ENCODE assay signal across 8 cellular contexts in genomic region chr13:108895220-108895704, GRCh38.
DNase-seq lines count a peak whose midpoint lies in the region; ATAC-seq and TF ChIP-seq lines count a peak whose summit lies in the region.

No MANE protein-coding gene starts in this region.

- ATAC-seq in GM19397 (IDR thresholded peaks at IDR 0.05; ENCODE audit: unreplicated experiment) = no peak
- ATAC-seq in Right ventricle myocardium superior (ENCODE audit: poor library complexity) = no peak

- H3K27ac ChIP-seq in SK-N-MC = peak overlapping the region; percentile 33; the same call in 1 of the 2 replicates
- no peak overlapping the region for H3K27ac ChIP-seq in tibial artery

- H3K27me3 ChIP-seq in tibial artery = peaks cover 0 to 4% of the 10 kb centered on the region in 2 donors

- H3K4me1 ChIP-seq in tibial artery = no peaks in the 10 kb centered on the region

- DNase-seq in NCI-H2196 (lab: John Stamatoyannopoulos, UW; ENCODE audit: unreplicated experiment) (peak; percentile 14), NCI-H2196 treated with DMSO at 0.1 percent for 48 hours (lab: John Stamatoyannopoulos, UW; ENCODE audit: unreplicated experiment) (no peak), Kasumi-1 (lab: John Stamatoyannopoulos, UW) (peak; percentile 38 to 64), SK-N-MC (ENCODE audit: low read depth, low spot score) (no peak), fibroblast of the conjunctiva (ENCODE audit: low read depth) (peak; percentile 22), tibial artery (no peak), Right ventricle myocardium superior (no peak)

- intact Hi-C loops in tibial artery (cut with DNase I; ENCODE audit: low total_unique reads) = no loop called here
- intact Hi-C loops in Right ventricle myocardium superior (cut with DNase I) = loop anchor here (5.0 kb wide), 3 partner anchors 288 to 573 kb away; no protein-coding TSS in a partner anchor

- peak overlapping the region; percentile 22 for H3K9ac ChIP-seq in SK-N-MC (ENCODE audit: insufficient read length)

- H3K4me3 ChIP-seq in SK-N-MC (peak overlapping the region; percentile 31; the same call in 1 of the 2 replicates), tibial artery (no peak overlapping the region)

- H3K36me3 ChIP-seq in SK-N-MC (ENCODE audit: insufficient read depth, low read length) (no peaks in the 10 kb centered on the region), tibial artery (no peaks in the 10 kb centered on the region)

- no peaks in the 10 kb centered on the region for H3K9me3 ChIP-seq in SK-N-MC (ENCODE audit: low read depth, low read length)
- H3K9me3 ChIP-seq in tibial artery = no peaks in the 10 kb centered on the region

- TF ChIP-seq CTCF in tibial artery (IDR thresholded peaks at IDR 0.05) = peak; percentile 34 to 42

Comparison
In these comparisons a context has a peak if more than half of its experiments do, and no peak if none do; other contexts are left out.
1. DNase-seq: peak in NCI-H2196 (single experiment), Kasumi-1 (2 of 2) and fibroblast of the conjunctiva (single experiment); none in NCI-H2196 treated with DMSO at 0.1 percent for 48 hours (single experiment), SK-N-MC (single experiment), tibial artery (0 of 2) and Right ventricle myocardium superior (single experiment).